ENCODE assay signal across 15 cellular contexts in the genomic region with DNA sequence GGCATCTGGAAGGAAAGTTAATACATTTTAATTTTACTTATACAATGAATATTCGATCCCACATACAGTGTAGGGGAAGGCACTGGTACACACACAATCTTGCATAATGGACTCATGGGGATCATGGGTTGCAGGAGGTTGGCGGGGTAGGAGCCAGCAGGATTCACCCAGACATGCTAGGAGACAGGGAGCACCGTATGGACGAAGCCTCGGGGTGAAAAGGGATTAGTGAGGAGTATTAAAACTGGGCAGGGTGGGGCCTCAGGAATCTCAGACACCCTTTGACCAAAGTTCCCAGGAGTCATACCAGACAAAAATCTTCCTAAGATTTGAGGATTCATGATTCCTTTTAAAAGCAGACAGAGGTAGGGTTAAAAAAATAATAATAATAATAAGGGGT.
DNase-seq lines count a peak whose midpoint lies in the region; TF ChIP-seq lines count a peak whose summit lies in the region.
"Had no signal": no experiment of that assay in that cellular context is flagged by ENCODE, and none has a peak within 500 bp of the region (broad histone marks: within the 10 kb centered on the region; RNA-seq: fewer than 3 reads in every experiment).

No MANE protein-coding gene starts in this region.

- no peaks in the 10 kb centered on the region for H4K20me1 ChIP-seq in BLaER1

- peak overlapping the region in 1 of 4 donors; percentile 75 for H3K4me3 Mint-ChIP-seq in IgD-negative memory B cell
- no peak overlapping the region for H3K4me3 Mint-ChIP-seq in progenitor cell of endocrine pancreas (ENCODE audit: low read depth)
- H3K4me3 Mint-ChIP-seq: CD14-positive monocyte; CD8-positive, alpha-beta T cell; GM23338 had no signal

- H3K27me3 ChIP-seq in BLaER1: no peaks in the 10 kb centered on the region
- no peaks in the 10 kb centered on the region for H3K27me3 ChIP-seq in WERI-Rb-1 (ENCODE audit: insufficient read depth, low read depth, severe bottlenecking)
- no peaks in the 10 kb centered on the region for H3K27me3 ChIP-seq in trophoblast cell (ENCODE audit: insufficient read depth, low read length)

- peak overlapping the region; percentile 50 for H4K91ac ChIP-seq in trophoblast cell (ENCODE audit: low read depth, low read length)

- H2BK5ac ChIP-seq in trophoblast cell (ENCODE audit: low read depth, low read length, poor library complexity): no peak overlapping the region

- peak overlapping the region; percentile 82 for H2BK12ac ChIP-seq in trophoblast cell (ENCODE audit: low read length)

- peak overlapping the region; percentile 31; the same call in 1 of the 2 replicates for H3K27ac ChIP-seq in BLaER1
- peak overlapping the region; percentile 69 for H3K27ac ChIP-seq in WERI-Rb-1
- no peak overlapping the region for H3K27ac ChIP-seq in trophoblast cell (ENCODE audit: low read depth, low read length)

- H3K9ac ChIP-seq in BLaER1 (no peak overlapping the region), trophoblast cell (ENCODE audit: low read length) (no peak overlapping the region)

- no peak overlapping the region for H3K23ac ChIP-seq in trophoblast cell (ENCODE audit: low read length)

- DNase-seq in WERI-Rb-1: peak; percentile 73
- DNase-seq in trophoblast cell: no peak
- DNase-seq in HUDEP-2 (lab: John Stamatoyannopoulos, UW; ENCODE audit: unreplicated experiment in 76 of 76): no peak
- no peak for DNase-seq in progenitor cell of endocrine pancreas (ENCODE audit: low spot score, unreplicated experiment)
- DNase-seq in OCI-M2 (lab: John Stamatoyannopoulos, UW; ENCODE audit: unreplicated experiment): no peak
- DNase-seq: ACHN; CD8-positive, alpha-beta T cell; COR-L47; DMS53; GF-D8; H7 had no signal

- H3K4me2 ChIP-seq in BLaER1: peak overlapping the region; percentile 81
- H3K4me2 ChIP-seq in trophoblast cell (ENCODE audit: low read length): no peak overlapping the region
- H3K4me2 ChIP-seq: GM23338 had no signal

- H3K36me3 Mint-ChIP-seq in IgD-negative memory B cell (no peaks in the 10 kb centered on the region), progenitor cell of endocrine pancreas (ENCODE audit: insufficient read depth) (peaks cover 2% of the 10 kb centered on the region)
- H3K36me3 Mint-ChIP-seq: CD8-positive, alpha-beta T cell had no signal

- H3K9me3 ChIP-seq in BLaER1: peaks cover 9% of the 10 kb centered on the region; the same call in 1 of the 2 replicates
- H3K9me3 ChIP-seq in WERI-Rb-1 (ENCODE audit: severe bottlenecking): peaks cover 3% of the 10 kb centered on the region
- no peaks in the 10 kb centered on the region for H3K9me3 ChIP-seq in trophoblast cell (ENCODE audit: insufficient read depth, low read depth, low read length)

- H3K27ac Mint-ChIP-seq in IgD-negative memory B cell: peak overlapping the region in 2 of 3 donors; percentile 0 to 90
- H3K27ac Mint-ChIP-seq in progenitor cell of endocrine pancreas: no peak overlapping the region
- H3K27ac Mint-ChIP-seq: CD8-positive, alpha-beta T cell; GM23338 had no signal

- H3K4me1 Mint-ChIP-seq in IgD-negative memory B cell: peaks cover 44 to 61% (median 61%) of the 10 kb centered on the region in 3 donors
- peaks cover 37% of the 10 kb centered on the region for H3K4me1 Mint-ChIP-seq in progenitor cell of endocrine pancreas (ENCODE audit: low read depth)

- H3K79me1 ChIP-seq in trophoblast cell (ENCODE audit: low read length): peaks cover 10% of the 10 kb centered on the region

- no CpG with 5 or more reads among the region's 5 CpGs for WGBS in trophoblast cell (ENCODE audit: extremely low coverage, insufficient coverage, insufficient read length)

- H3K4ac ChIP-seq in trophoblast cell (ENCODE audit: low read depth, low read length): no peak overlapping the region

- peak overlapping the region; percentile 73 for H3K14ac ChIP-seq in trophoblast cell (ENCODE audit: low read length)

- no peak overlapping the region for H4K12ac ChIP-seq in trophoblast cell (ENCODE audit: low read depth, low read length)

- H3K36me3 ChIP-seq in BLaER1 (no peaks in the 10 kb centered on the region), WERI-Rb-1 (no peaks in the 10 kb centered on the region), trophoblast cell (ENCODE audit: control insufficient read depth in 1 of 2, insufficient read depth in 2 of 2, low read length in 2 of 2) (no peaks in the 10 kb centered on the region)

- H3K4me1 ChIP-seq in BLaER1 (peaks cover 63% of the 10 kb centered on the region), trophoblast cell (ENCODE audit: control insufficient read depth in 1 of 2, insufficient read depth in 2 of 2, low read length in 2 of 2) (peaks cover 30 to 33% of the 10 kb centered on the region in 2 experiments)

- no peak overlapping the region for H4K8ac ChIP-seq in trophoblast cell (ENCODE audit: low read depth, low read length)

- H3K9me3 Mint-ChIP-seq in IgD-negative memory B cell: peaks cover 0 to 5% (median 0%) of the 10 kb centered on the region in 3 donors
- H3K9me3 Mint-ChIP-seq in progenitor cell of endocrine pancreas (ENCODE audit: low read depth): peaks cover 10% of the 10 kb centered on the region

- no peak overlapping the region for H2BK120ac ChIP-seq in trophoblast cell (ENCODE audit: insufficient read depth, low read length, poor library complexity)

- H2AFZ ChIP-seq in trophoblast cell (ENCODE audit: insufficient read depth, low read length, poor library complexity): no peak overlapping the region
- H2AFZ ChIP-seq: GM23338 had no signal

- H3K18ac ChIP-seq in trophoblast cell (ENCODE audit: low read length): peak overlapping the region; percentile 73

- H3K4me3 ChIP-seq in BLaER1 (no peak overlapping the region), WERI-Rb-1 (ENCODE audit: low read depth, low read length) (no peak overlapping the region), trophoblast cell (ENCODE audit: low read depth, low read length) (no peak overlapping the region)
- H3K4me3 ChIP-seq: GM23338 had no signal

- H3K27me3 Mint-ChIP-seq in IgD-negative memory B cell (no peaks in the 10 kb centered on the region), progenitor cell of endocrine pancreas (peaks cover 34% of the 10 kb centered on the region)

- H3K79me2 ChIP-seq in trophoblast cell (ENCODE audit: control insufficient read depth, insufficient read depth, low read length, poor library complexity): no peaks in the 10 kb centered on the region

- TF ChIP-seq CTCF in WERI-Rb-1 (IDR thresholded peaks at IDR 0.05; ENCODE audit: low read depth, low read length) (no peak), progenitor cell of endocrine pancreas (IDR thresholded peaks at IDR 0.05; ENCODE audit: unreplicated experiment) (no peak)

- peak overlapping the region; percentile 66 for H2AK5ac ChIP-seq in trophoblast cell (ENCODE audit: low read length)
